ENCODE assay signal across 23 cellular contexts in the genomic region with DNA sequence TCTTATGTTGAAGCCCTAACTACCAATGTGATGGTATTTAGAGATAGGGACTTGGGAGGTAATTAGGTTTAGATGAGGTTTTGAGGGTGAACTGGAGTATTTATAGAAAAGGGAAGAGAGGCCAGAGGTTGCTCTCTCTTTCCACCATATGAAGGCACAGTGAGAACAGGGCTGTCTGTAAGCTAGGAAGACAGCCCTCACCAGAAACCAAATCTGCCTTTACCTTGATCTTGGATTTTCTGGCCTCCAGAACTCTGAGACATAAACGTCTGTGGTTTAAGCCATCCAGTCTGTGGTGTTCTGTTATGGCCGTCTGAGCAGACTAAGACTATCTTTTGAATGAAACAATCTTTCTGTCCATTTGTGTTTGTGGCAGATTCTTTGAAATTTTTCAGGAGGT.
"Had no signal": no experiment of that assay in that cellular context is flagged by ENCODE, and none has a peak within 500 bp of the region (broad histone marks: within the 10 kb centered on the region; RNA-seq: fewer than 3 reads in every experiment).

No MANE protein-coding gene starts in this region.

- H3K27me3 ChIP-seq: heart left ventricle, left lung, neural progenitor cell, stomach, suprapubic skin, tibial nerve had no signal

- H3K4me2 ChIP-seq: neural progenitor cell had no signal

- H3K27me3 Mint-ChIP-seq: activated naive CD8-positive, alpha-beta T cell treated with anti-CD3 and anti-CD28 coated beads, Interleukin-2, amount 10 ng/mL, durations not matched to agents 7 days and 5 days; brain; naive thymus-derived CD8-positive, alpha-beta T cell; T-helper 17 cell had no signal

- ATAC-seq: activated T-cell treated with anti-CD3 and anti-CD28 coated beads, Interleukin-2, amount 50 U/mL, for 4 hours; heart left ventricle; left lung; naive thymus-derived CD8-positive, alpha-beta T cell; right cardiac atrium; stimulated activated effector memory CD8-positive, alpha-beta T cell treated with anti-CD3 and anti-CD28 coated beads, Interleukin-12 subunit alpha, Interleukin-12 subunit beta, amount 100 ng/mL, for 72 hours; T-helper 17 cell; WTC11 had no signal

- H3K9me3 Mint-ChIP-seq: activated naive CD4-positive, alpha-beta T cell treated with anti-CD3 and anti-CD28 coated beads for 36 hours; activated naive CD8-positive, alpha-beta T cell treated with anti-CD3 and anti-CD28 coated beads, Interleukin-2, amount 10 ng/mL, durations not matched to agents 7 days and 5 days; brain had no signal

- H3K36me3 Mint-ChIP-seq: activated naive CD8-positive, alpha-beta T cell treated with anti-CD3 and anti-CD28 coated beads, Interleukin-2, amount 10 ng/mL, durations not matched to agents 7 days and 5 days; brain; naive thymus-derived CD8-positive, alpha-beta T cell; neural progenitor cell; stimulated activated effector memory CD8-positive, alpha-beta T cell treated with anti-CD3 and anti-CD28 coated beads, Interleukin-12 subunit alpha, Interleukin-12 subunit beta, amount 100 ng/mL, for 72 hours had no signal

- H3K9me3 ChIP-seq: heart left ventricle, left lung, stomach, tibial nerve had no signal

- H3K27ac Mint-ChIP-seq: activated naive CD4-positive, alpha-beta T cell treated with anti-CD3 and anti-CD28 coated beads for 36 hours; activated naive CD8-positive, alpha-beta T cell treated with anti-CD3 and anti-CD28 coated beads, Interleukin-2, amount 10 ng/mL, durations not matched to agents 7 days and 5 days; brain; naive thymus-derived CD8-positive, alpha-beta T cell; neural progenitor cell; stimulated activated effector memory CD8-positive, alpha-beta T cell treated with anti-CD3 and anti-CD28 coated beads, Interleukin-12 subunit alpha, Interleukin-12 subunit beta, amount 100 ng/mL, for 72 hours; T-helper 17 cell; WTC11 had no signal

- FAIRE-seq: urothelium cell line had no signal

- H3K4me1 Mint-ChIP-seq: activated naive CD8-positive, alpha-beta T cell treated with anti-CD3 and anti-CD28 coated beads, Interleukin-2, amount 10 ng/mL, durations not matched to agents 7 days and 5 days; brain; naive thymus-derived CD8-positive, alpha-beta T cell; neural progenitor cell; stimulated activated effector memory CD8-positive, alpha-beta T cell treated with anti-CD3 and anti-CD28 coated beads, Interleukin-12 subunit alpha, Interleukin-12 subunit beta, amount 100 ng/mL, for 72 hours; T-helper 17 cell; WTC11 had no signal

- DNase-seq: activated CD8-positive, alpha-beta memory T cell treated with anti-CD3 and anti-CD28 coated beads for 24 hours; activated CD8-positive, alpha-beta memory T cell treated with anti-CD3 and anti-CD28 coated beads, Interleukin-2, amount 50 U/mL, for 48 hours; activated naive CD4-positive, alpha-beta T cell treated with anti-CD3 and anti-CD28 coated beads for 36 hours; activated naive CD8-positive, alpha-beta T cell treated with anti-CD3 and anti-CD28 coated beads, Interleukin-2, amount 10 ng/mL, durations not matched to agents 7 days and 5 days; activated T-cell treated with anti-CD3 and anti-CD28 coated beads, Interleukin-2, amount 50 U/mL, for 4 hours; heart left ventricle; left lung; naive thymus-derived CD8-positive, alpha-beta T cell; right cardiac atrium; stimulated activated CD4-positive, alpha-beta T cell treated with anti-CD3 and anti-CD28 coated beads, Interleukin-2, amount 100 ng/mL, for 24 hours; stomach; SW 1271; T-helper 17 cell had no signal

- H3K36me3 ChIP-seq: heart left ventricle, left lung, neural progenitor cell, stomach, suprapubic skin, tibial nerve had no signal

- H2AFZ ChIP-seq: neural progenitor cell had no signal

- H3K27ac ChIP-seq: epithelial cell of prostate, heart left ventricle, left lung, neural progenitor cell, skin epidermis, stomach, suprapubic skin, tibial nerve had no signal

- H3K4me1 ChIP-seq: heart left ventricle, left lung, neural progenitor cell, stomach, suprapubic skin, tibial nerve had no signal

- H3K9ac ChIP-seq: neural progenitor cell had no signal

- H3K4me3 Mint-ChIP-seq: activated naive CD4-positive, alpha-beta T cell treated with anti-CD3 and anti-CD28 coated beads for 36 hours; activated naive CD8-positive, alpha-beta T cell treated with anti-CD3 and anti-CD28 coated beads, Interleukin-2, amount 10 ng/mL, durations not matched to agents 7 days and 5 days; activated T-cell treated with anti-CD3 and anti-CD28 coated beads, Interleukin-2, amount 50 U/mL, for 4 hours; brain; naive thymus-derived CD8-positive, alpha-beta T cell; neural progenitor cell; stimulated activated effector memory CD8-positive, alpha-beta T cell treated with anti-CD3 and anti-CD28 coated beads, Interleukin-12 subunit alpha, Interleukin-12 subunit beta, amount 100 ng/mL, for 72 hours; T-helper 17 cell; WTC11 had no signal

- H3K4me3 ChIP-seq: heart left ventricle, left lung, lung, neural progenitor cell, skin epidermis, stomach, suprapubic skin, tibial nerve had no signal
